1 cellular context compared by ENCODE assay signal in genomic region chr10:91797874-91798735, GRCh38.
A peak's percentile ranks its signal among the peaks of the same experiment; 100 is the strongest.
TF ChIP-seq lines count a peak whose summit lies in the region.

Gene TNKS2, plus strand, starts transcription at chr10:91798426. Its CDS starts 265 bp downstream, at chr10:91798691.

TF ChIP-seq in HepG2, 621 proteins besides CTCF, POLR2A, EP300 and RAD21 (continued from another document):
- no peak for TF ChIP-seq CEBPZ (IDR thresholded peaks at IDR 0.05; ENCODE audit: low read length)
- TF ChIP-seq SP4 (CRISPR knock-in tag; IDR thresholded peaks at IDR 0.05): peak; percentile 18; the same call in 1 of the 2 replicates
- TF ChIP-seq ZNF468 (CRISPR knock-in tag; IDR thresholded peaks at IDR 0.05): no peak
- TF ChIP-seq, protein P1, sequence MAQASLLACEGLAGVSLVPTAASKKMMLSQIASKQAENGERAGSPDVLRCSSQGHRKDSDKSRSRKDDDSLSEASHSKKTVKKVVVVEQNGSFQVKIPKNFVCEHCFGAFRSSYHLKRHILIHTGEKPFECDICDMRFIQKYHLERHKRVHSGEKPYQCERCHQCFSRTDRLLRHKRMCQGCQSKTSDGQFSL (CRISPR knock-in tag; IDR thresholded peaks at IDR 0.05): no peak
- TF ChIP-seq KLF9 (CRISPR knock-in tag; IDR thresholded peaks at IDR 0.05; ENCODE audit: low read depth): no peak
- TF ChIP-seq ZNF713 (CRISPR knock-in tag; IDR thresholded peaks at IDR 0.05): no peak
- peak; percentile 48; the same call in 1 of the 2 replicates for TF ChIP-seq ZNF264 (CRISPR knock-in tag; IDR thresholded peaks at IDR 0.05)
- peak; percentile 86 for TF ChIP-seq KAT8 (CRISPR knock-in tag; IDR thresholded peaks at IDR 0.05)
- TF ChIP-seq GATAD1 (CRISPR knock-in tag; IDR thresholded peaks at IDR 0.05): peak; percentile 78
- no peak for TF ChIP-seq NFIC (IDR thresholded peaks at IDR 0.05; ENCODE audit: low read length)
- TF ChIP-seq, protein P2, sequence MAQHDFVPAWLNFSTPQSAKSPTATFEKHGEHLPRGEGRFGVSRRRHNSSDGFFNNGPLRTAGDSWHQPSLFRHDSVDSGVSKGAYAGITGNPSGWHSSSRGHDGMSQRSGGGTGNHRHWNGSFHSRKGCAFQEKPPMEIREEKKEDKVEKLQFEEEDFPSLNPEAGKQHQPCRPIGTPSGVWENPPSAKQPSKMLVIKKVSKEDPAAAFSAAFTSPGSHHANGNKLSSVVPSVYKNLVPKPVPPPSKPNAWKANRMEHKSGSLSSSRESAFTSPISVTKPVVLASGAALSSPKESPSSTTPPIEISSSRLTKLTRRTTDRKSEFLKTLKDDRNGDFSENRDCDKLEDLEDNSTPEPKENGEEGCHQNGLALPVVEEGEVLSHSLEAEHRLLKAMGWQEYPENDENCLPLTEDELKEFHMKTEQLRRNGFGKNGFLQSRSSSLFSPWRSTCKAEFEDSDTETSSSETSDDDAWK (CRISPR knock-in tag; IDR thresholded peaks at IDR 0.05): no peak
- TF ChIP-seq ZFAT (CRISPR knock-in tag; conservative IDR thresholded peaks at IDR 0.05): no peak
- no peak for TF ChIP-seq JUN (CRISPR knock-in tag; IDR thresholded peaks at IDR 0.05)
- peak; percentile 87 for TF ChIP-seq POGZ (CRISPR knock-in tag; IDR thresholded peaks at IDR 0.05)
- no peak for TF ChIP-seq STAG1 (CRISPR knock-in tag; IDR thresholded peaks at IDR 0.05)
- no peak; the same call in 1 of the 2 replicates for TF ChIP-seq NR2C2 (CRISPR knock-in tag; IDR thresholded peaks at IDR 0.05; ENCODE audit: borderline replicate concordance)
- peak; percentile 85; the same call in 1 of the 2 replicates for TF ChIP-seq MTA1 (CRISPR knock-in tag; IDR thresholded peaks at IDR 0.05; ENCODE audit: borderline replicate concordance)
- TF ChIP-seq NONO (IDR thresholded peaks at IDR 0.05): no peak
- TF ChIP-seq NONO (CRISPR knock-in tag; conservative IDR thresholded peaks at IDR 0.05): 0 out of 2 replicates have a peak, but pooled peaks have one; percentile 53
- no peak for TF ChIP-seq ESRRA (CRISPR knock-in tag; IDR thresholded peaks at IDR 0.05; ENCODE audit: low read depth)
- TF ChIP-seq IRF1 (CRISPR knock-in tag; IDR thresholded peaks at IDR 0.05; ENCODE audit: low read depth): no peak
- no peak for TF ChIP-seq ZSCAN30 (CRISPR knock-in tag; IDR thresholded peaks at IDR 0.05)
- peak; percentile 67; the same call in 1 of the 2 replicates for TF ChIP-seq MIER3 (CRISPR knock-in tag; IDR thresholded peaks at IDR 0.05; ENCODE audit: borderline replicate concordance)
- peak; percentile 90; the same call in 1 of the 2 replicates for TF ChIP-seq BRD4 (CRISPR knock-in tag; IDR thresholded peaks at IDR 0.05)
- peak; percentile 66 for TF ChIP-seq PHF20 (CRISPR knock-in tag; IDR thresholded peaks at IDR 0.05)
- TF ChIP-seq ZNF678 (CRISPR knock-in tag; IDR thresholded peaks at IDR 0.05): no peak
- no peak for TF ChIP-seq ZBED4 (CRISPR knock-in tag; IDR thresholded peaks at IDR 0.05; ENCODE audit: borderline replicate concordance)
- TF ChIP-seq ETV5 (CRISPR knock-in tag; IDR thresholded peaks at IDR 0.05; ENCODE audit: borderline replicate concordance): peak; percentile 74
- TF ChIP-seq, protein P3, sequence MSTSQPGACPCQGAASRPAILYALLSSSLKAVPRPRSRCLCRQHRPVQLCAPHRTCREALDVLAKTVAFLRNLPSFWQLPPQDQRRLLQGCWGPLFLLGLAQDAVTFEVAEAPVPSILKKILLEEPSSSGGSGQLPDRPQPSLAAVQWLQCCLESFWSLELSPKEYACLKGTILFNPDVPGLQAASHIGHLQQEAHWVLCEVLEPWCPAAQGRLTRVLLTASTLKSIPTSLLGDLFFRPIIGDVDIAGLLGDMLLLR (CRISPR knock-in tag; IDR thresholded peaks at IDR 0.05): peak; percentile 79
- no peak for TF ChIP-seq NFATC3 (CRISPR knock-in tag; IDR thresholded peaks at IDR 0.05)
- TF ChIP-seq TEAD3 (CRISPR knock-in tag; optimal IDR thresholded peaks at IDR 0.05; ENCODE audit: borderline replicate concordance): peak; percentile 66
- TF ChIP-seq CBX1 (IDR thresholded peaks at IDR 0.05; ENCODE audit: low read depth): peak; percentile 52
- no peak for TF ChIP-seq SSRP1 (CRISPR knock-in tag; IDR thresholded peaks at IDR 0.05)
- no peak for TF ChIP-seq ZNF33A (CRISPR knock-in tag; IDR thresholded peaks at IDR 0.05; ENCODE audit: borderline replicate concordance)
- TF ChIP-seq, protein P4, sequence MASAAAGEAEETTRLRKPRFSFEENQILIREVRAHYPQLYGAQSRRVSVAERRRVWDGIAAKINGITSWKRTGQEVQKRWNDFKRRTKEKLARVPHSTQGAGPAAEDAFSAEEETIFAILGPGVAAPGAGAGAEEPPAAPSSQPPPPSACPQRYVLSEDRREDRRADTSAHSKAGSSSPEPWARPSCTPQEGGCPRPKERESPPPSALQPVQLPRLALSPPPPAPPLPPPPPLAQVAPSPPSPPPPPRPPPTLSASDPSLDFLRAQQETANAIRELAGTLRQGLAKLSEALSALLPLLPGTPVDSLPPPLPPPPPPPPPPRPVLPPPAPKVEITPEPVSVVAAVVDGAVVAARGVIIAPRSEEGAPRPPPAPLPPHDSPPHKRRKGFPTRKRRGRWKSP (CRISPR knock-in tag; IDR thresholded peaks at IDR 0.05): no peak; the same call in none of the 2 replicates
- no peak for TF ChIP-seq ZNF614 (CRISPR knock-in tag; IDR thresholded peaks at IDR 0.05; ENCODE audit: borderline replicate concordance)
- peak; percentile 57; the same call in 1 of the 2 replicates for TF ChIP-seq ZNF607 (CRISPR knock-in tag; IDR thresholded peaks at IDR 0.05; ENCODE audit: borderline replicate concordance)
- peak; percentile 56; the same call in 1 of the 2 replicates for TF ChIP-seq ZNF33B (CRISPR knock-in tag; IDR thresholded peaks at IDR 0.05)
- TF ChIP-seq ZNF180 (CRISPR knock-in tag; IDR thresholded peaks at IDR 0.05; ENCODE audit: borderline replicate concordance, low read depth): no peak
- TF ChIP-seq RELA (CRISPR knock-in tag; IDR thresholded peaks at IDR 0.05): no peak
- no peak for TF ChIP-seq ZNF577 (CRISPR knock-in tag; IDR thresholded peaks at IDR 0.05; ENCODE audit: borderline replicate concordance, low read depth)
